14 cellular contexts compared by ENCODE assay signal in genomic region chr3:156489462-156489911, GRCh38.
A peak's percentile ranks its signal among the peaks of the same experiment; 100 is the strongest.
DNase-seq lines count a peak whose midpoint lies in the region; ATAC-seq, FAIRE-seq and TF ChIP-seq lines count a peak whose summit lies in the region.
"Had no signal": no experiment of that assay in that cellular context is flagged by ENCODE, and none has a peak within 500 bp of the region (broad histone marks: within the 10 kb centered on the region; RNA-seq: fewer than 3 reads in every experiment).

No MANE protein-coding gene starts in this region.

- H3K27me3 ChIP-seq in IMR-90 (ENCODE audit: control insufficient read depth, insufficient read depth, low read length) (no peaks in the 10 kb centered on the region), rectal smooth muscle tissue (ENCODE audit: control insufficient read depth, insufficient read depth, low read length) (no peaks in the 10 kb centered on the region)
- H3K27me3 ChIP-seq: esophagus muscularis mucosa, sigmoid colon had no signal

- H3K4me1 ChIP-seq in IMR-90 (ENCODE audit: control insufficient read depth, insufficient read depth, low read length) (peaks cover 3% of the 10 kb centered on the region; the same call in 1 of the 2 replicates), rectal smooth muscle tissue (ENCODE audit: control insufficient read depth, insufficient read depth, low read length) (peaks cover 18% of the 10 kb centered on the region)

- in situ Hi-C loops in IMR-90 (cut with MboI; ENCODE audit: low sequenced_read_pairs) = no loop called here

- H3K14ac ChIP-seq in IMR-90 (replicated peaks; ENCODE audit: low read depth, low read length) = no peak overlapping the region; the same call in 1 of the 2 replicates

- peak overlapping the region; percentile 45 for H2BK5ac ChIP-seq in IMR-90 (ENCODE audit: low read depth, low read length, poor library complexity, severe bottlenecking)

- H2BK20ac ChIP-seq in IMR-90 (ENCODE audit: low read depth, low read length) = 0 out of 2 replicates have a peak overlapping the region, but pooled peaks have one; percentile 11

- POLR2A ChIA-PET in IMR-90 (lab: Charles Lee; ENCODE audit: unreplicated experiment) = no interaction called here

- no peak overlapping the region for H3K27ac ChIP-seq in IMR-90 (ENCODE audit: insufficient read depth, low read length)
- peak overlapping the region; percentile 21 for H3K27ac ChIP-seq in rectal smooth muscle tissue (ENCODE audit: low read depth, low read length)

- H3K9ac ChIP-seq in IMR-90 (ENCODE audit: low read depth, low read length) (no peak overlapping the region), rectal smooth muscle tissue (ENCODE audit: low read length) (no peak overlapping the region)

- peak; percentile 24; the same call in 1 of the 2 replicates for ATAC-seq in IMR-90 (ENCODE audit: low read depth)

- H2BK120ac ChIP-seq in IMR-90 (ENCODE audit: low read depth, low read length) = peak overlapping the region; percentile 61

- no peak for TF ChIP-seq CTCF in IMR-90 (conservative IDR thresholded peaks at IDR 0.05; ENCODE audit: low read depth, low read length)

- no peaks in the 10 kb centered on the region for H3K79me1 ChIP-seq in IMR-90 (ENCODE audit: low read depth in 1 of 2, low read length in 2 of 2)

- peak overlapping the region; percentile 43; the same call in 1 of the 3 replicates for H2BK15ac ChIP-seq in IMR-90 (ENCODE audit: low read depth, low read length)

- BruUV-seq in IMR-90 (replicated peaks; lab: Mats Ljungman, UMichigan) = no TSS peak

- H4K5ac ChIP-seq in IMR-90 (ENCODE audit: low read depth, low read length) = no peak overlapping the region; the same call in 1 of the 2 replicates

- no peaks in the 10 kb centered on the region for H4K20me1 ChIP-seq in IMR-90 (ENCODE audit: insufficient read depth, low read length)

- 0 out of 2 replicates have a peak, but pooled peaks cover 3% of the 10 kb centered on the region for H3K9me1 ChIP-seq in IMR-90 (ENCODE audit: insufficient read depth, low read length)

- H3K9me3 ChIP-seq in IMR-90 (ENCODE audit: control insufficient read depth, insufficient read depth, low read length) = no peaks in the 10 kb centered on the region
- H3K9me3 ChIP-seq: esophagus muscularis mucosa, sigmoid colon had no signal

- TF ChIP-seq RAD21 in IMR-90 (IDR thresholded peaks at IDR 0.05; ENCODE audit: low read length) = no peak

- CTCF ChIA-PET in IMR-90 (lab: Yijun Ruan, JAX) = interaction anchor here (0.8 to 0.9 kb wide), 2 partner anchors 20 to 39 kb away, joined by 3 read pairs; no protein-coding TSS in a partner anchor

- no peak overlapping the region for H2AK9ac ChIP-seq in IMR-90 (replicated peaks; ENCODE audit: low read depth, low read length, poor library complexity)

- H3K36me3 ChIP-seq in IMR-90 (ENCODE audit: control insufficient read depth, insufficient read depth, low read length) (no peaks in the 10 kb centered on the region), rectal smooth muscle tissue (ENCODE audit: control insufficient read depth, insufficient read depth, low read length) (no peaks in the 10 kb centered on the region)
- H3K36me3 ChIP-seq: esophagus muscularis mucosa, sigmoid colon had no signal

- no peak overlapping the region for H3K4me3 ChIP-seq in IMR-90 (ENCODE audit: insufficient read depth, low read depth, low read length)
- no peak overlapping the region for H3K4me3 ChIP-seq in rectal smooth muscle tissue (ENCODE audit: low read length)
- H3K4me3 ChIP-seq: esophagus muscularis mucosa, sigmoid colon had no signal

- peak overlapping the region; percentile 64; the same call in 1 of the 2 replicates for H3K18ac ChIP-seq in IMR-90 (ENCODE audit: low read depth, low read length)

- no peak overlapping the region for H4K8ac ChIP-seq in IMR-90 (ENCODE audit: low read depth in 2 of 2, low read length in 2 of 2)

- no peak overlapping the region for H3K56ac ChIP-seq in IMR-90 (ENCODE audit: extremely low read depth, insufficient read depth, low read length)

- no peak overlapping the region for H2AK5ac ChIP-seq in IMR-90 (ENCODE audit: low read depth, low read length)

- no peak for DNase-seq in GM12892 (ENCODE audit: insufficient read length)
- peak; percentile 20 for DNase-seq in IMR-90
- peak; percentile 68 for DNase-seq in dedifferentiated amniotic fluid mesenchymal stem cell (ENCODE audit: extremely low spot score)
- DNase-seq in activated naive CD4-positive, alpha-beta T cell (lab: John Stamatoyannopoulos, UW) = no peak
- no peak for DNase-seq in SIG-M5 treated with dmso at 0.1 percent for 504 hours (lab: John Stamatoyannopoulos, UW; ENCODE audit: unreplicated experiment)
- no peak for DNase-seq in activated T-cell treated with anti-CD3 and anti-CD28 coated beads, Interleukin-2, amount 50 U/mL, for 1 hour
- DNase-seq in GOT3 (lab: John Stamatoyannopoulos, UW) = no peak
- DNase-seq: activated CD4-positive, alpha-beta T cell treated with anti-CD3 and anti-CD28 coated beads for 48 hours; central memory CD4-positive, alpha-beta T cell; NCI-H187; sigmoid colon; substantia nigra had no signal

- no CpG with 5 or more reads among the region's 1 CpG for WGBS in IMR-90 (ENCODE audit: extremely low coverage in 2 of 2, insufficient read length in 1 of 2), 2 experiments

- H3K4ac ChIP-seq in IMR-90 (ENCODE audit: low read depth, low read length) = no peak overlapping the region; the same call in 1 of the 2 replicates

- H4K91ac ChIP-seq in IMR-90 (ENCODE audit: insufficient read depth, low read depth, low read length) = no peak overlapping the region

- peak; percentile 67 for FAIRE-seq in GM12892 (lab: Jason Lieb, UNC)

- dilution Hi-C loops in IMR-90 (cut with HindIII; ENCODE audit: low sequenced_read_pairs, unreplicated experiment) = no loop called here

- H3K23ac ChIP-seq in IMR-90 (ENCODE audit: low read depth, low read length) = no peak overlapping the region

- no peak overlapping the region for H3K4me2 ChIP-seq in IMR-90 (ENCODE audit: low read depth, low read length)

- no peak overlapping the region for H2AFZ ChIP-seq in IMR-90 (replicated peaks; ENCODE audit: low read length, poor library complexity)

- TF ChIP-seq POLR2A in GM12892 (IDR thresholded peaks at IDR 0.05; ENCODE audit: low read depth, low read length) (no peak), IMR-90 (IDR thresholded peaks at IDR 0.05; ENCODE audit: low read depth, low read length) (no peak)

- intact Hi-C loops in IMR-90 (cut with micrococcal nuclease) = no loop called here

TF ChIP-seq in IMR-90, 13 proteins besides CTCF, POLR2A, EP300 and RAD21:
- TF ChIP-seq FOS (IDR thresholded peaks at IDR 0.05; ENCODE audit: low read depth, low read length) (no peak), SMC3 (IDR thresholded peaks at IDR 0.05; ENCODE audit: low read depth, low read length) (no peak), USF2 (IDR thresholded peaks at IDR 0.05; ENCODE audit: low read depth, low read length) (no peak), BHLHE40 (IDR thresholded peaks at IDR 0.05; ENCODE audit: low read depth, low read length) (no peak), RFX5 (IDR thresholded peaks at IDR 0.05; ENCODE audit: low read depth, low read length) (no peak), ELK1 (IDR thresholded peaks at IDR 0.05; ENCODE audit: borderline replicate concordance, low read depth, low read length) (no peak), RCOR1 (IDR thresholded peaks at IDR 0.05; ENCODE audit: insufficient replicate concordance, low read length) (no peak), MXI1 (IDR thresholded peaks at IDR 0.05; ENCODE audit: borderline replicate concordance, low read depth, low read length) (no peak), CEBPB (IDR thresholded peaks at IDR 0.05; ENCODE audit: low read depth, low read length) (no peak), NFE2L2 (IDR thresholded peaks at IDR 0.05; ENCODE audit: low read depth, low read length) (no peak), MAZ (IDR thresholded peaks at IDR 0.05; ENCODE audit: borderline replicate concordance, low read depth, low read length) (no peak), CHD1 (IDR thresholded peaks at IDR 0.05; ENCODE audit: low read depth, low read length) (no peak), MAFK (IDR thresholded peaks at IDR 0.05; ENCODE audit: low read depth, low read length) (no peak; the same call in 1 of the 2 replicates)
TF ChIP-seq in IMR-90: peak in this region for 0.

Comparison
In these comparisons a context has a peak if more than half of its experiments do, and no peak if none do; other contexts are left out.
1. DNase-seq: peak in IMR-90 (single experiment) and dedifferentiated amniotic fluid mesenchymal stem cell (single experiment); none in GM12892 (single experiment), activated naive CD4-positive, alpha-beta T cell (0 of 4), SIG-M5 treated with dmso at 0.1 percent for 504 hours (single experiment), activated T-cell treated with anti-CD3 and anti-CD28 coated beads, Interleukin-2, amount 50 U/mL, for 1 hour (single experiment) and GOT3 (single experiment).